In genomic region chr15:93050648-93051047, GRCh38 we compare ENCODE assay signal across 18 cellular contexts. TPM values are rescaled to one million over a fixed set of nuclear protein-coding genes. Genes with fewer than 3 reads are reported as not detected.
DNase-seq lines count a peak whose midpoint lies in the region; ATAC-seq lines count a peak whose summit lies in the region.
"Had no signal": no experiment of that assay in that cellular context is flagged by ENCODE, and none has a peak within 500 bp of the region (broad histone marks: within the 10 kb centered on the region; RNA-seq: fewer than 3 reads in every experiment).

No MANE protein-coding gene starts in this region.

- intact Hi-C loops in sciatic nerve (cut with DNase I) = no loop called here

- no peak for DNase-seq in CD8-positive, alpha-beta memory T cell
- no peak for DNase-seq in effector memory CD8-positive, alpha-beta T cell
- DNase-seq in immature natural killer cell = no peak
- DNase-seq in sciatic nerve (ENCODE audit: low spot score) = no peak
- DNase-seq in NOMO-1 (lab: John Stamatoyannopoulos, UW; ENCODE audit: unreplicated experiment in 2 of 2) = no peak
- DNase-seq in SIG-M5 treated with dmso at 0.1 percent for 504 hours (lab: John Stamatoyannopoulos, UW; ENCODE audit: unreplicated experiment) = no peak
- no peak for DNase-seq in NCI-H2227 treated with DMSO at 0.1 percent for 48 hours (lab: John Stamatoyannopoulos, UW)
- DNase-seq: H9; NCI-H1105; NCI-H146; NCI-H226; NCI-H748 treated with DMSO at 0.1 percent for 48 hours; NK-92 treated with Interleukin-12 subunit alpha and Interleukin-12 subunit beta, amount 100 ng/mL, for 24 hours; Peyer's patch had no signal

- POLR2A ChIA-PET in CD8-positive, alpha-beta memory T cell (lab: Charles Lee) = no interaction called here

- CTCF ChIA-PET in CD8-positive, alpha-beta memory T cell (lab: Charles Lee) = interaction anchor here (1.0 to 3.8 kb wide), 3 partner anchors 13 to 20 kb away, joined by 4 to 24 read pairs (median 15); no protein-coding TSS in a partner anchor

- peaks cover 0 to 11% (median 3%) of the 10 kb centered on the region in 3 donors for H3K36me3 Mint-ChIP-seq in CD8-positive, alpha-beta memory T cell
- peaks cover 5% of the 10 kb centered on the region for H3K36me3 Mint-ChIP-seq in effector memory CD8-positive, alpha-beta T cell (ENCODE audit: insufficient read depth)
- peaks cover 4 to 9% (median 4%) of the 10 kb centered on the region in 3 donors for H3K36me3 Mint-ChIP-seq in immature natural killer cell
- H3K36me3 Mint-ChIP-seq: IgD-negative memory B cell had no signal

- peaks cover 0 to 4% (median 2%) of the 10 kb centered on the region in 5 donors for H3K9me3 Mint-ChIP-seq in CD8-positive, alpha-beta memory T cell
- peaks cover 0 to 9% of the 10 kb centered on the region in 2 donors for H3K9me3 Mint-ChIP-seq in effector memory CD8-positive, alpha-beta T cell
- H3K9me3 Mint-ChIP-seq in immature natural killer cell = peaks cover 0 to 6% (median 4%) of the 10 kb centered on the region in 6 donors

- H3K9me3 ChIP-seq in CD8-positive, alpha-beta memory T cell (ENCODE audit: low read length) = no peaks in the 10 kb centered on the region
- H3K9me3 ChIP-seq: Peyer's patch had no signal

- no peak for ATAC-seq in effector memory CD8-positive, alpha-beta T cell (replicated peaks)
- ATAC-seq in sciatic nerve = peak; percentile 10
- no peak for ATAC-seq in GM18502 (IDR thresholded peaks at IDR 0.05; ENCODE audit: poor library complexity, unreplicated experiment)

- H3K4me3 ChIP-seq in CD8-positive, alpha-beta memory T cell (ENCODE audit: low read length) = no peak overlapping the region
- H3K4me3 ChIP-seq: Peyer's patch, SJSA1 had no signal

- peaks cover 45 to 55% (median 48%) of the 10 kb centered on the region in 3 donors for H3K4me1 Mint-ChIP-seq in CD8-positive, alpha-beta memory T cell
- peaks cover 41 to 43% of the 10 kb centered on the region in 2 donors for H3K4me1 Mint-ChIP-seq in effector memory CD8-positive, alpha-beta T cell (ENCODE audit: low read depth in 2 of 2)
- peaks cover 49 to 51% of the 10 kb centered on the region in 2 donors for H3K4me1 Mint-ChIP-seq in immature natural killer cell

- H3K4me1 ChIP-seq in CD8-positive, alpha-beta memory T cell (ENCODE audit: insufficient read depth, low read length) = peaks cover 25% of the 10 kb centered on the region
- H3K4me1 ChIP-seq: Peyer's patch had no signal

- H3K27ac ChIP-seq in CD8-positive, alpha-beta memory T cell (ENCODE audit: low read depth, low read length) = no peak overlapping the region
- H3K27ac ChIP-seq: Peyer's patch, SJSA1 had no signal

- H3K4me3 Mint-ChIP-seq in CD8-positive, alpha-beta memory T cell = peak overlapping the region in 1 of 7 donors; percentile 22
- peak overlapping the region in 1 of 2 donors; percentile 41 for H3K4me3 Mint-ChIP-seq in effector memory CD8-positive, alpha-beta T cell
- peak overlapping the region in 4 of 5 donors; percentile 12 to 58 (median 40) for H3K4me3 Mint-ChIP-seq in immature natural killer cell
- H3K4me3 Mint-ChIP-seq: H9, IgD-negative memory B cell had no signal

- H3K27ac Mint-ChIP-seq in CD8-positive, alpha-beta memory T cell = peak overlapping the region in 6 of 8 donors; percentile 31 to 98 (median 86)
- H3K27ac Mint-ChIP-seq in effector memory CD8-positive, alpha-beta T cell = peak overlapping the region; percentile 89 to 92
- H3K27ac Mint-ChIP-seq in immature natural killer cell = peak overlapping the region in 4 of 6 donors; percentile 77 to 91 (median 84)
- H3K27ac Mint-ChIP-seq: IgD-negative memory B cell had no signal

- H3K27me3 ChIP-seq in CD8-positive, alpha-beta memory T cell (ENCODE audit: insufficient read depth, low read length, poor library complexity, severe bottlenecking) = no peaks in the 10 kb centered on the region
- H3K27me3 ChIP-seq: Peyer's patch, SJSA1 had no signal

- H3K27me3 Mint-ChIP-seq in CD8-positive, alpha-beta memory T cell = peaks cover 0 to 7% of the 10 kb centered on the region in 2 donors
- H3K27me3 Mint-ChIP-seq in effector memory CD8-positive, alpha-beta T cell = peaks cover 3% of the 10 kb centered on the region in 2 donors
- peaks cover 2 to 12% (median 11%) of the 10 kb centered on the region in 3 donors for H3K27me3 Mint-ChIP-seq in immature natural killer cell (ENCODE audit: low read depth in 3 of 3)

- H3K36me3 ChIP-seq in CD8-positive, alpha-beta memory T cell (ENCODE audit: insufficient read depth, low read length) = no peaks in the 10 kb centered on the region

RNA-seq across cellular contexts. Expression of gene RGMA, which starts 38.4 kb away (rescaled TPM):
- total RNA-seq in CD8-positive, alpha-beta memory T cell = under 1 TPM; 0.20 TPM
- not detected for polyA plus RNA-seq in CD8-positive, alpha-beta memory T cell
- not detected for polyA plus RNA-seq in immature natural killer cell
- total RNA-seq in sciatic nerve = 47.1 TPM
- total RNA-seq: OCI-LY7 had no signal
- polyA plus RNA-seq: IgD-negative memory B cell had no signal

Comparison
In these comparisons a context has a peak if more than half of its experiments do, and no peak if none do; other contexts are left out.
1. RNA of gene RGMA, which starts 38.4 kb away (total RNA-seq): 47.1 TPM in sciatic nerve (single experiment); 0.20 TPM in CD8-positive, alpha-beta memory T cell; every median in the first group is over 10 times any median in the second.
2. Peak in every context shown above with its lines, with median percentiles within 50 percentile points of each other: H3K27ac Mint-ChIP-seq.